Comparison of ENCODE assay signal across 8 cellular contexts in genomic region chr15:56052389-56053045, GRCh38. TPM values are rescaled to one million over a fixed set of nuclear protein-coding genes. Genes with fewer than 3 reads are reported as not detected.
A peak's percentile ranks its signal among the peaks of the same experiment; 100 is the strongest.
DNase-seq lines count a peak whose midpoint lies in the region; ATAC-seq, FAIRE-seq and TF ChIP-seq lines count a peak whose summit lies in the region.

No MANE protein-coding gene starts in this region.

- H3K9me3 Mint-ChIP-seq in activated CD8-positive, alpha-beta T cell treated with anti-CD3 and anti-CD28 coated beads, Interleukin-2, amount 10 ng/mL, durations not matched to agents 7 days and 5 days (ENCODE audit: insufficient read depth): no peaks in the 10 kb centered on the region
- H3K9me3 Mint-ChIP-seq in activated CD4-positive, alpha-beta memory T cell treated with anti-CD3 and anti-CD28 coated beads, Interleukin-2, amount 10 ng/mL, durations not matched to agents 7 days and 5 days: no peaks in the 10 kb centered on the region

- peak; percentile 83 for TF ChIP-seq CTCF in left ventricle myocardium inferior (IDR thresholded peaks at IDR 0.05; ENCODE audit: borderline replicate concordance)

- no peaks in the 10 kb centered on the region for H3K4me1 Mint-ChIP-seq in activated CD8-positive, alpha-beta T cell treated with anti-CD3 and anti-CD28 coated beads, Interleukin-2, amount 10 ng/mL, durations not matched to agents 7 days and 5 days (ENCODE audit: low read depth)
- no peaks in the 10 kb centered on the region for H3K4me1 Mint-ChIP-seq in activated CD4-positive, alpha-beta memory T cell treated with anti-CD3 and anti-CD28 coated beads, Interleukin-2, amount 10 ng/mL, durations not matched to agents 7 days and 5 days

- no peaks in the 10 kb centered on the region for H3K9me3 ChIP-seq in left ventricle myocardium inferior (replicated peaks)
- no peaks in the 10 kb centered on the region for H3K9me3 ChIP-seq in small intestine (ENCODE audit: control insufficient read depth, low read depth)

- H3K27me3 ChIP-seq in left ventricle myocardium inferior (ENCODE audit: low read depth) (no peaks in the 10 kb centered on the region), small intestine (ENCODE audit: control insufficient read depth in 2 of 2, insufficient read depth in 2 of 2, low read length in 2 of 2) (no peaks in the 10 kb centered on the region)

- ATAC-seq in GM19351 (IDR thresholded peaks at IDR 0.05; ENCODE audit: unreplicated experiment): peak; percentile 79
- peak; percentile 65 for ATAC-seq in activated CD8-positive, alpha-beta T cell treated with anti-CD3 and anti-CD28 coated beads, Interleukin-2, amount 10 ng/mL, durations not matched to agents 7 days and 5 days
- ATAC-seq in HG02970 (IDR thresholded peaks at IDR 0.05; ENCODE audit: low FRiP score, unreplicated experiment): no peak

- 9 to 16% (median 12%) methylated on average over 2 of the region's 2 CpGs for WGBS in small intestine, 3 donors

- H3K27ac Mint-ChIP-seq in activated CD8-positive, alpha-beta T cell treated with anti-CD3 and anti-CD28 coated beads, Interleukin-2, amount 10 ng/mL, durations not matched to agents 7 days and 5 days: no peak overlapping the region
- no peak overlapping the region for H3K27ac Mint-ChIP-seq in activated CD4-positive, alpha-beta memory T cell treated with anti-CD3 and anti-CD28 coated beads, Interleukin-2, amount 10 ng/mL, durations not matched to agents 7 days and 5 days

- no peaks in the 10 kb centered on the region for H3K4me1 ChIP-seq in left ventricle myocardium inferior
- H3K4me1 ChIP-seq in small intestine (ENCODE audit: control insufficient read depth in 2 of 2, insufficient read depth in 1 of 2, low read depth in 1 of 2, low read length in 1 of 2): no peaks in the 10 kb centered on the region

- no peaks in the 10 kb centered on the region for H3K36me3 Mint-ChIP-seq in activated CD8-positive, alpha-beta T cell treated with anti-CD3 and anti-CD28 coated beads, Interleukin-2, amount 10 ng/mL, durations not matched to agents 7 days and 5 days (ENCODE audit: low read depth)
- H3K36me3 Mint-ChIP-seq in activated CD4-positive, alpha-beta memory T cell treated with anti-CD3 and anti-CD28 coated beads, Interleukin-2, amount 10 ng/mL, durations not matched to agents 7 days and 5 days (ENCODE audit: low read depth): no peaks in the 10 kb centered on the region

- no peaks in the 10 kb centered on the region for H3K36me3 ChIP-seq in left ventricle myocardium inferior
- H3K36me3 ChIP-seq in small intestine (ENCODE audit: control insufficient read depth in 2 of 2, insufficient read depth in 2 of 2, low read length in 2 of 2): no peaks in the 10 kb centered on the region

- H3K27ac ChIP-seq in left ventricle myocardium inferior (replicated peaks) (no peak overlapping the region), small intestine (ENCODE audit: low read depth in 1 of 2, low read length in 1 of 2) (no peak overlapping the region)

- POLR2A ChIA-PET in activated CD8-positive, alpha-beta T cell treated with anti-CD3 and anti-CD28 coated beads, Interleukin-2, amount 10 ng/mL, durations not matched to agents 7 days and 5 days (lab: Charles Lee): no interaction called here
- POLR2A ChIA-PET in activated CD4-positive, alpha-beta memory T cell treated with anti-CD3 and anti-CD28 coated beads, Interleukin-2, amount 10 ng/mL, durations not matched to agents 7 days and 5 days (lab: Charles Lee): no interaction called here

- no peak overlapping the region for H3K4me3 ChIP-seq in left ventricle myocardium inferior
- H3K4me3 ChIP-seq in small intestine (ENCODE audit: low read depth in 1 of 2, low read length in 2 of 2): no peak overlapping the region

- FAIRE-seq in small intestine (lab: Jason Lieb, UNC): peak; percentile 10

- H3K27me3 Mint-ChIP-seq in activated CD8-positive, alpha-beta T cell treated with anti-CD3 and anti-CD28 coated beads, Interleukin-2, amount 10 ng/mL, durations not matched to agents 7 days and 5 days (ENCODE audit: low read depth): peaks cover 9% of the 10 kb centered on the region
- no peaks in the 10 kb centered on the region for H3K27me3 Mint-ChIP-seq in activated CD4-positive, alpha-beta memory T cell treated with anti-CD3 and anti-CD28 coated beads, Interleukin-2, amount 10 ng/mL, durations not matched to agents 7 days and 5 days

- CTCF ChIA-PET in activated CD8-positive, alpha-beta T cell treated with anti-CD3 and anti-CD28 coated beads, Interleukin-2, amount 10 ng/mL, durations not matched to agents 7 days and 5 days (lab: Charles Lee): interaction anchor here (1.0 to 2.6 kb wide), 10 partner anchors 9 to 404 kb away, joined by 3 to 14 read pairs (median 4); partner anchors contain the start of gene NEDD4
- CTCF ChIA-PET in activated CD4-positive, alpha-beta memory T cell treated with anti-CD3 and anti-CD28 coated beads, Interleukin-2, amount 10 ng/mL, durations not matched to agents 7 days and 5 days (lab: Charles Lee): interaction anchor here (0.7 to 1.1 kb wide), 3 partner anchors 12 to 46 kb away, joined by 3 to 5 read pairs (median 3); no protein-coding TSS in a partner anchor

- intact Hi-C loops in left ventricle myocardium inferior (cut with micrococcal nuclease): no loop called here

- no peak overlapping the region for H3K4me3 Mint-ChIP-seq in activated CD8-positive, alpha-beta T cell treated with anti-CD3 and anti-CD28 coated beads, Interleukin-2, amount 10 ng/mL, durations not matched to agents 7 days and 5 days
- no peak overlapping the region for H3K4me3 Mint-ChIP-seq in activated CD4-positive, alpha-beta memory T cell treated with anti-CD3 and anti-CD28 coated beads, Interleukin-2, amount 10 ng/mL, durations not matched to agents 7 days and 5 days

- DNase-seq in DMS114 treated with DMSO at 0.1 percent for 48 hours (lab: John Stamatoyannopoulos, UW; ENCODE audit: unreplicated experiment) (peak; percentile 69), NCI-H1417 treated with DMSO at 0.1 percent for 48 hours (lab: John Stamatoyannopoulos, UW) (peak; percentile 50), left ventricle myocardium inferior (no peak), small intestine (peak; percentile 45)
- peak; percentile 29 for DNase-seq in activated CD8-positive, alpha-beta T cell treated with anti-CD3 and anti-CD28 coated beads, Interleukin-2, amount 10 ng/mL, durations not matched to agents 7 days and 5 days
- DNase-seq in activated CD4-positive, alpha-beta memory T cell treated with anti-CD3 and anti-CD28 coated beads, Interleukin-2, amount 10 ng/mL, durations not matched to agents 7 days and 5 days: no peak

RNA-seq across cellular contexts. Expression of gene NEDD4, which starts 59.1 kb away (rescaled TPM):
- 1 to 10 TPM; 5.7 to 6.2 TPM for total RNA-seq in activated CD8-positive, alpha-beta T cell treated with anti-CD3 and anti-CD28 coated beads, Interleukin-2, amount 10 ng/mL, durations not matched to agents 7 days and 5 days
- 8.1 TPM for total RNA-seq in left ventricle myocardium inferior
- 10 to 100 TPM in 1 of 3 donors, 1 to 10 TPM in 2; 5.6 to 10.5 (median 7.3) TPM for polyA plus RNA-seq in small intestine
- 10 to 100 TPM in 1 of 2 experiments, 1 to 10 TPM in 1; 9.8 to 13.0 TPM for total RNA-seq in activated CD4-positive, alpha-beta memory T cell treated with anti-CD3 and anti-CD28 coated beads, Interleukin-2, amount 10 ng/mL, durations not matched to agents 7 days and 5 days

Comparison
In these comparisons a context has a peak if more than half of its experiments do, and no peak if none do; other contexts are left out.
1. DNase-seq: peak in DMS114 treated with DMSO at 0.1 percent for 48 hours (single experiment), NCI-H1417 treated with DMSO at 0.1 percent for 48 hours (single experiment), activated CD8-positive, alpha-beta T cell treated with anti-CD3 and anti-CD28 coated beads, Interleukin-2, amount 10 ng/mL, durations not matched to agents 7 days and 5 days (single experiment) and small intestine (single experiment); none in left ventricle myocardium inferior (single experiment) and activated CD4-positive, alpha-beta memory T cell treated with anti-CD3 and anti-CD28 coated beads, Interleukin-2, amount 10 ng/mL, durations not matched to agents 7 days and 5 days (single experiment).